In the genomic region with DNA sequence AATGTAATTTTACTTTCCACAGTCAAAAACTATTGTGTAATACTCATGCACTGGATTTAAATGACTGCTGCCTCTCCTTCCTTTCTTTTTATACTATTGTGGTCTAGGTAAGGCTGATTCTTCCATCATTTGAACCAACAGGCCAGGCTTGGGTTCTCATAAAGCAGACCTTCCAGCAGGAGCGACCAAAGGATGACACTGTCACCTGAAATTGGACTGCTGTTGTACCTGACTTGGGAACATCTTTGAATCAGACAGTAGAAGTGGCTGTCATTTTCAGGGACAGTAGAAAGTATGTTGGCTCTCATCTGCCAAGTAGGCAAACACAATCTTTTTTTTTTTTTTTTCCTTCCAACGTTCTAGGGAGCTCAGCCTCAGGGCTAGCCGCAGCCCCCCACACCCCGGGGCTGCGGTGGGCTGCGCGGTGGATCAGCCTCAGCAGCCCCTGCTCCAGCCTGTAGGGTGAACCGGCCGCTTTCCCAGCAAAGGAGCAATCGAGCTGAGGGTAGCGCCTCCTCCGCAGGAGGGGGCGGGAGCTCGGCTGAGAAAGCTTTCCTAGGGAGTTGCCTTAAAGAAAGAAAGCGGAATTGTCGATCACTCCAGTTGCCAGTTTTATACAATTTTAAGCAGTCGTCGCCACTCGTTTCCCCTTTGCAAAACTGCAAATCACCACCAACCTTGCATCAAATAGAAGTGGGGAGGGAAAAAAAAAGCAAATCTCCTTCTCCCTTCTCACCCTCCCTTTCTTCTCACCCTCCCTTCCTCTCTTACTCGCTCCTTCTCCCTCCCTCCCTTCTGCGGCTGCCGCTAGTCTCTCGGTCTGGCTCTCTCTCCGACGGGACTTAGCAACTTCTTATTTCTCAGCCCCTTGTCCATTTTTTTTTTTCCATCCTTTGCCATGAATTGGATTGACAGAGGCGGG, we compare ENCODE assay signal across 8 cellular contexts. TPM values are rescaled to one million over a fixed set of nuclear protein-coding genes. Genes with fewer than 3 reads are reported as not detected.
DNase-seq lines count a peak whose midpoint lies in the region; ATAC-seq and TF ChIP-seq lines count a peak whose summit lies in the region.

TSS of gene PDE3A (plus strand) at position 807 of the 922 bp plus-strand sequence. CDS start 748 bp downstream, outside the sequence.

- no peak for TF ChIP-seq CTCF in right lobe of liver (IDR thresholded peaks at IDR 0.05)

- WGBS in right lobe of liver (ENCODE audit: insufficient coverage, low coverage, low lambda C conversion rate, missing lambda C conversion rate): 1% methylated on average over 25 of the region's 26 CpGs

- peak within 1 kb of the TSS; percentile 76 for H3K9ac ChIP-seq in endocrine pancreas (ENCODE audit: control insufficient read depth, insufficient read depth, low read length)
- H3K9ac ChIP-seq in stomach smooth muscle (ENCODE audit: low read length in 2 of 2): peak within 1 kb of the TSS; percentile 56 to 76

- intact Hi-C loops in activated CD4-positive, alpha-beta T cell treated with anti-CD3 and anti-CD28 coated beads, Interleukin-2, amount 10 ng/mL, durations not matched to agents 24 days and 14 days (cut with micrococcal nuclease): no loop called here
- intact Hi-C loops in activated CD4-positive, alpha-beta T cell treated with anti-CD3 and anti-CD28 coated beads for 36 hours (cut with DNase I, micrococcal nuclease): no loop called here
- intact Hi-C loops in right lobe of liver (cut with DNase I): no loop called here

- H3K9me3 ChIP-seq in endocrine pancreas (ENCODE audit: control insufficient read depth, low read length): no peaks in the 10 kb centered on the region
- no peaks in the 10 kb centered on the region for H3K9me3 ChIP-seq in right lobe of liver
- no peaks in the 10 kb centered on the region for H3K9me3 ChIP-seq in stomach smooth muscle (ENCODE audit: control insufficient read depth in 2 of 2, low read length in 2 of 2)

- no peak for ATAC-seq in activated CD4-positive, alpha-beta T cell treated with anti-CD3 and anti-CD28 coated beads for 36 hours
- ATAC-seq in right lobe of liver (peak; percentile 46 to 54 (median 54)), GM18870 (IDR thresholded peaks at IDR 0.05; ENCODE audit: unreplicated experiment) (no peak)

- no peaks in the 10 kb centered on the region for H3K9me3 Mint-ChIP-seq in activated CD4-positive, alpha-beta T cell treated with anti-CD3 and anti-CD28 coated beads, Interleukin-2, amount 10 ng/mL, durations not matched to agents 24 days and 14 days
- H3K9me3 Mint-ChIP-seq in activated CD4-positive, alpha-beta T cell treated with anti-CD3 and anti-CD28 coated beads for 36 hours (ENCODE audit: low read depth): no peaks in the 10 kb centered on the region

- TF ChIP-seq POLR2A in right lobe of liver (IDR thresholded peaks at IDR 0.05): no peak

- H3K27ac Mint-ChIP-seq in activated CD4-positive, alpha-beta T cell treated with anti-CD3 and anti-CD28 coated beads, Interleukin-2, amount 10 ng/mL, durations not matched to agents 24 days and 14 days: no peak within 1 kb of the TSS
- H3K27ac Mint-ChIP-seq in activated CD4-positive, alpha-beta T cell treated with anti-CD3 and anti-CD28 coated beads for 36 hours: no peak within 1 kb of the TSS

- H3K4me1 ChIP-seq in endocrine pancreas (ENCODE audit: control insufficient read depth, insufficient read depth, low read length) (peaks cover 20% of the 10 kb centered on the region), right lobe of liver (peaks cover 0 to 15% (median 0%) of the 10 kb centered on the region in 4 donors), stomach smooth muscle (ENCODE audit: control insufficient read depth, insufficient read depth, low read length) (no peaks in the 10 kb centered on the region)

- no peaks in the 10 kb centered on the region for H3K36me3 ChIP-seq in endocrine pancreas (ENCODE audit: control insufficient read depth, insufficient read depth, low read length)
- H3K36me3 ChIP-seq in right lobe of liver: no peaks in the 10 kb centered on the region
- no peaks in the 10 kb centered on the region for H3K36me3 ChIP-seq in stomach smooth muscle (ENCODE audit: control insufficient read depth in 2 of 2, insufficient read depth in 2 of 2, low read length in 2 of 2)

- H3K4me3 Mint-ChIP-seq in activated CD4-positive, alpha-beta T cell treated with anti-CD3 and anti-CD28 coated beads, Interleukin-2, amount 10 ng/mL, durations not matched to agents 24 days and 14 days: peak within 1 kb of the TSS; percentile 41
- H3K4me3 Mint-ChIP-seq in activated CD4-positive, alpha-beta T cell treated with anti-CD3 and anti-CD28 coated beads for 36 hours: no peak within 1 kb of the TSS

- no peaks in the 10 kb centered on the region for H3K36me3 Mint-ChIP-seq in activated CD4-positive, alpha-beta T cell treated with anti-CD3 and anti-CD28 coated beads, Interleukin-2, amount 10 ng/mL, durations not matched to agents 24 days and 14 days (ENCODE audit: low read depth)
- no peaks in the 10 kb centered on the region for H3K36me3 Mint-ChIP-seq in activated CD4-positive, alpha-beta T cell treated with anti-CD3 and anti-CD28 coated beads for 36 hours (ENCODE audit: low read depth)

- H3K27me3 ChIP-seq in endocrine pancreas (ENCODE audit: control insufficient read depth, insufficient read depth, low read length) (no peaks in the 10 kb centered on the region), right lobe of liver (peaks cover 0 to 15% of the 10 kb centered on the region in 2 donors), stomach smooth muscle (ENCODE audit: control insufficient read depth in 1 of 2, insufficient read depth in 2 of 2, low read length in 2 of 2) (no peaks in the 10 kb centered on the region)

- CTCF ChIA-PET in activated CD4-positive, alpha-beta T cell treated with anti-CD3 and anti-CD28 coated beads for 36 hours (lab: Charles Lee): no interaction called here

- no peak for DNase-seq in activated CD4-positive, alpha-beta T cell treated with anti-CD3 and anti-CD28 coated beads, Interleukin-2, amount 10 ng/mL, durations not matched to agents 24 days and 14 days
- no peak for DNase-seq in activated CD4-positive, alpha-beta T cell treated with anti-CD3 and anti-CD28 coated beads for 36 hours
- peak; percentile 37 for DNase-seq in SIG-M5 (lab: John Stamatoyannopoulos, UW)
- DNase-seq in right lobe of liver: peak in 2 of 3 donors; percentile 22 to 44
- DNase-seq in activated effector memory CD4-positive, alpha-beta T cell treated with Interleukin-2 at 50 U/mL for 16 hours: no peak

- peaks cover 39% of the 10 kb centered on the region for H3K27me3 Mint-ChIP-seq in activated CD4-positive, alpha-beta T cell treated with anti-CD3 and anti-CD28 coated beads, Interleukin-2, amount 10 ng/mL, durations not matched to agents 24 days and 14 days
- peaks cover 28% of the 10 kb centered on the region for H3K27me3 Mint-ChIP-seq in activated CD4-positive, alpha-beta T cell treated with anti-CD3 and anti-CD28 coated beads for 36 hours

- H3K4me3 ChIP-seq in endocrine pancreas (ENCODE audit: control insufficient read depth, insufficient read depth, low read length) (peak within 1 kb of the TSS; percentile 81), right lobe of liver (peak within 1 kb of the TSS; percentile 29 to 47 (median 43)), stomach smooth muscle (ENCODE audit: low read length in 2 of 2) (peak within 1 kb of the TSS; percentile 89 to 92)

- H3K27ac ChIP-seq in right lobe of liver: peak within 1 kb of the TSS; percentile 51 to 61 (median 52)
- H3K27ac ChIP-seq in stomach smooth muscle (ENCODE audit: low read length): peak within 1 kb of the TSS; percentile 88

- no peaks in the 10 kb centered on the region for H3K4me1 Mint-ChIP-seq in activated CD4-positive, alpha-beta T cell treated with anti-CD3 and anti-CD28 coated beads, Interleukin-2, amount 10 ng/mL, durations not matched to agents 24 days and 14 days
- H3K4me1 Mint-ChIP-seq in activated CD4-positive, alpha-beta T cell treated with anti-CD3 and anti-CD28 coated beads for 36 hours: peaks cover 8% of the 10 kb centered on the region

- POLR2A ChIA-PET in activated CD4-positive, alpha-beta T cell treated with anti-CD3 and anti-CD28 coated beads for 36 hours (lab: Charles Lee): no interaction called here

RNA-seq across cellular contexts. Expression of gene PDE3A, which starts in this region (rescaled TPM):
- total RNA-seq in activated CD4-positive, alpha-beta T cell treated with anti-CD3 and anti-CD28 coated beads, Interleukin-2, amount 10 ng/mL, durations not matched to agents 24 days and 14 days: not detected in 2 replicates
- not detected for total RNA-seq in activated CD4-positive, alpha-beta T cell treated with anti-CD3 and anti-CD28 coated beads for 36 hours
- 1 to 10 TPM in 5 of 6 experiments, under 1 TPM in 1; 0.79 to 2.4 (median 1.3) TPM for total RNA-seq in right lobe of liver

Comparison
In these comparisons a context has a peak if more than half of its experiments do, and no peak if none do; other contexts are left out.
1. DNase-seq: peak in SIG-M5 (single experiment) and right lobe of liver (2 of 3); none in activated CD4-positive, alpha-beta T cell treated with anti-CD3 and anti-CD28 coated beads, Interleukin-2, amount 10 ng/mL, durations not matched to agents 24 days and 14 days (single experiment), activated CD4-positive, alpha-beta T cell treated with anti-CD3 and anti-CD28 coated beads for 36 hours (single experiment) and activated effector memory CD4-positive, alpha-beta T cell treated with Interleukin-2 at 50 U/mL for 16 hours (single experiment).
2. ATAC-seq: peak in right lobe of liver (4 of 4); none in activated CD4-positive, alpha-beta T cell treated with anti-CD3 and anti-CD28 coated beads for 36 hours (single experiment) and GM18870 (single experiment).
3. Peak in every context shown above with its lines, with median percentiles within 50 percentile points of each other: H3K4me3 ChIP-seq.